Comparison of ENCODE assay signal across 10 cellular contexts in the genomic region with DNA sequence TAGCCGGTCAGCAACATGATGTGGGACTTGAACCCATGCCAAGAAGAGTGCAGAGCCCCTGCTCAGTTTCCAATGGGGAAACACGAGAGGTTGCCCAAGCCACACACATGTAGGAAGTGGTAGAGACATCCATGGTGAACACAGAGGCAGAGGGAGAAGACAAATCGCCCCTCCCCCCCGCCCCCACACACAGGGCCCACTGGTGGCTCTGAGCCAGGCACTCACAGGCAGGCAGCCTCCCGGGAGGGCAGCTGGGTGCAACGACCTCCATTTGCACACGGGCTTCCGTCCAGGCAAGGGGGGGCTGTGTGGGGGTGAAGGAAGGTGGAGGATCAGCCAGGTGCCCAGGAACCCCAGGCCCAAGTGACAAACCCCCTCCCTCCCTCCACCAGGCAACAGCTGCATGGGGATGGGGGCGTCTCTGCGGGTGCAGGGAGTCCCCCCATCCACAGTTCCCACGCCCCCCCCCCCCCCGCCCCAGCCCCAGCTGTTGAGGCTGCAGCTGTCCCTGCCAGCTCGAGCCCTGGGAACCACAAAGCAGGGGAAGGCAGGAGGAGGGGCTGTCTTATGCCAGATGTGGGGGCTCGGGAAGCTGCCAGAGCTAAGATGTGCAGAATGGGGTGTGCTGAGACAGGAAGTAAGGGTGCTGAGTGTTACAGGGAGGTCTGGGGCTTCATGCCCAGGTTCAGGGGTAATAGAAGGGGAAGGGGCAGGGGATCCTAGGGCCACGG. TPM values are rescaled to one million over a fixed set of nuclear protein-coding genes. Genes with fewer than 3 reads are reported as not detected.
DNase-seq lines count a peak whose midpoint lies in the region; ATAC-seq, FAIRE-seq and TF ChIP-seq lines count a peak whose summit lies in the region.
"Had no signal": no experiment of that assay in that cellular context is flagged by ENCODE, and none has a peak within 500 bp of the region (broad histone marks: within the 10 kb centered on the region; RNA-seq: fewer than 3 reads in every experiment).

No MANE protein-coding gene starts in this region.

- H3K27me3 ChIP-seq in GM23248 (replicated peaks; ENCODE audit: insufficient read depth) (no peaks in the 10 kb centered on the region), Panc1 (ENCODE audit: control insufficient read depth, insufficient read depth, low read length) (no peaks in the 10 kb centered on the region)

- POLR2A ChIA-PET in A549 (lab: Yijun Ruan, JAX), result no interaction called here
- POLR2A ChIA-PET in Panc1 (lab: Charles Lee), result no interaction called here

- CTCF ChIA-PET in A549 (lab: Yijun Ruan, JAX) (interaction anchor here (0.9 to 1.6 kb wide), 3 partner anchors 20 to 57 kb away, joined by 3 to 7 read pairs (median 3); no protein-coding TSS in a partner anchor), Panc1 (lab: Charles Lee) (no interaction called here)

- 0 out of 6 replicates have a peak overlapping the region, but pooled peaks of 1 of the 2 experiments have one; percentile 36 for H3K27ac ChIP-seq in A549
- H3K27ac ChIP-seq in GM23248, result no peak overlapping the region
- H3K27ac ChIP-seq in Panc1 (ENCODE audit: low read length), result no peak overlapping the region
- H3K27ac ChIP-seq in kidney (ENCODE audit: low read depth in 2 of 2, low read length in 2 of 2), result peak overlapping the region; percentile 81 to 83
- H3K27ac ChIP-seq: colonic mucosa had no signal

- DNase-seq in A549 (ENCODE audit: low read depth in 1 of 2, low spot score in 1 of 2) (no peak), GM23248 (peak; percentile 37), Panc1 (ENCODE audit: low read depth, low spot score) (no peak), kidney (no peak), kidney tubule cell (ENCODE audit: low spot score) (no peak), AG08395 (ENCODE audit: low spot score) (no peak), GM03348 (ENCODE audit: low spot score) (no peak)
- DNase-seq: COR-L47 had no signal

- no peak for FAIRE-seq in A549 (lab: Jason Lieb, UNC)
- FAIRE-seq in kidney (lab: Jason Lieb, UNC), result no peak

- TF ChIP-seq RAD21 in A549 (conservative IDR thresholded peaks at IDR 0.05 in 1 of 2, IDR thresholded peaks at IDR 0.05 in 1 of 2), result no peak

- H3K9me2 ChIP-seq in GM23248 (ENCODE audit: insufficient read depth), result no peaks in the 10 kb centered on the region

- H3K36me3 ChIP-seq in GM23248 (ENCODE audit: low read depth) (no peaks in the 10 kb centered on the region), Panc1 (ENCODE audit: control insufficient read depth, insufficient read depth, low read length) (no peaks in the 10 kb centered on the region), kidney (ENCODE audit: control insufficient read depth in 1 of 2, insufficient read depth in 2 of 2, low read length in 2 of 2) (no peaks in the 10 kb centered on the region)
- H3K36me3 ChIP-seq: colonic mucosa had no signal

- in situ Hi-C loops in GM23248 (cut with MboI), result no loop called here
- in situ Hi-C loops in Panc1 (cut with HindIII; ENCODE audit: low pct_unique_long_range_greater_than_20kb, low sequenced_read_pairs), result no loop called here

- TF ChIP-seq EP300 in A549 (IDR thresholded peaks at IDR 0.05), result no peak

- H3F3A ChIP-seq in GM23248 (ENCODE audit: insufficient read depth), result peaks cover 25% of the 10 kb centered on the region

- no TSS peak for BruUV-seq in Panc1 (replicated peaks; lab: Mats Ljungman, UMichigan)

- no peaks in the 10 kb centered on the region for H3K9me3 ChIP-seq in A549
- no peaks in the 10 kb centered on the region for H3K9me3 ChIP-seq in GM23248 (ENCODE audit: low read depth)
- H3K9me3 ChIP-seq in Panc1 (ENCODE audit: control insufficient read depth, insufficient read depth, low read depth, low read length), result no peaks in the 10 kb centered on the region
- H3K9me3 ChIP-seq in kidney (ENCODE audit: control insufficient read depth in 1 of 2, low read length in 2 of 2), result no peaks in the 10 kb centered on the region
- H3K9me3 ChIP-seq: colonic mucosa had no signal

- peak overlapping the region; percentile 47 for H3K4me2 ChIP-seq in A549
- H3K4me2 ChIP-seq in GM23248 (ENCODE audit: unreplicated experiment), result no peak overlapping the region

- intact Hi-C loops in Panc1 (cut with micrococcal nuclease; ENCODE audit: unreplicated experiment), result no loop called here
- intact Hi-C loops in kidney (cut with DNase I), result no loop called here

- TF ChIP-seq POLR2A in A549 (IDR thresholded peaks at IDR 0.05; ENCODE audit: low read length), result no peak

- no peaks in the 10 kb centered on the region for H4K20me1 ChIP-seq in GM23248 (ENCODE audit: insufficient read depth)

- H2AFZ ChIP-seq in GM23248, result no peak overlapping the region

- H3K4me3 ChIP-seq in A549 (no peak overlapping the region), GM23248 (no peak overlapping the region), Panc1 (ENCODE audit: low read depth in 2 of 2, low read length in 2 of 2) (no peak overlapping the region), kidney (ENCODE audit: low read length in 2 of 2) (no peak overlapping the region)
- H3K4me3 ChIP-seq: colonic mucosa had no signal

- H3K9ac ChIP-seq in GM23248 (no peak overlapping the region), kidney (ENCODE audit: low read length in 2 of 2) (no peak overlapping the region)

- 29% methylated on average over 3 of the region's 15 CpGs for WGBS in A549 (ENCODE audit: missing lambda C conversion rate)
- 15 to 18% methylated on average over 11 to 13 of the region's 15 CpGs for WGBS in GM23248 (ENCODE audit: low coverage in 1 of 2, low lambda C conversion rate in 2 of 2, missing lambda C conversion rate in 2 of 2), 2 experiments

- TF ChIP-seq CTCF in A549 (IDR thresholded peaks at IDR 0.05) (no peak), Panc1 (IDR thresholded peaks at IDR 0.05) (no peak), kidney (IDR thresholded peaks at IDR 0.05; ENCODE audit: borderline replicate concordance, extremely low read depth, insufficient read depth) (no peak)

- ATAC-seq in A549, result peak in 1 of 2 experiments; percentile 10; a peak in 2 of 6 replicates
- 0 out of 2 replicates have a peak, but pooled peaks have one; percentile 4 for ATAC-seq in Panc1
- no peak for ATAC-seq in GM21515 (IDR thresholded peaks at IDR 0.05; ENCODE audit: unreplicated experiment)

- H3K4me1 ChIP-seq in A549, result peaks cover 18% of the 10 kb centered on the region
- H3K4me1 ChIP-seq in GM23248 (ENCODE audit: insufficient read depth), result peaks cover 7% of the 10 kb centered on the region
- H3K4me1 ChIP-seq in Panc1 (ENCODE audit: control insufficient read depth, insufficient read depth, low read length), result no peaks in the 10 kb centered on the region
- H3K4me1 ChIP-seq in kidney (ENCODE audit: control insufficient read depth in 1 of 2, insufficient read depth in 1 of 2, low read depth in 1 of 2, low read length in 2 of 2), result peaks cover 0 to 18% of the 10 kb centered on the region in 2 donors
- H3K4me1 ChIP-seq: colonic mucosa had no signal

- H3K79me2 ChIP-seq in GM23248 (ENCODE audit: insufficient read depth), result peaks cover 20% of the 10 kb centered on the region; the same call in 1 of the 2 replicates

TF ChIP-seq in A549, 52 proteins besides CTCF, POLR2A, EP300 and RAD21 (continues in another document):
- TF ChIP-seq, protein P1, sequence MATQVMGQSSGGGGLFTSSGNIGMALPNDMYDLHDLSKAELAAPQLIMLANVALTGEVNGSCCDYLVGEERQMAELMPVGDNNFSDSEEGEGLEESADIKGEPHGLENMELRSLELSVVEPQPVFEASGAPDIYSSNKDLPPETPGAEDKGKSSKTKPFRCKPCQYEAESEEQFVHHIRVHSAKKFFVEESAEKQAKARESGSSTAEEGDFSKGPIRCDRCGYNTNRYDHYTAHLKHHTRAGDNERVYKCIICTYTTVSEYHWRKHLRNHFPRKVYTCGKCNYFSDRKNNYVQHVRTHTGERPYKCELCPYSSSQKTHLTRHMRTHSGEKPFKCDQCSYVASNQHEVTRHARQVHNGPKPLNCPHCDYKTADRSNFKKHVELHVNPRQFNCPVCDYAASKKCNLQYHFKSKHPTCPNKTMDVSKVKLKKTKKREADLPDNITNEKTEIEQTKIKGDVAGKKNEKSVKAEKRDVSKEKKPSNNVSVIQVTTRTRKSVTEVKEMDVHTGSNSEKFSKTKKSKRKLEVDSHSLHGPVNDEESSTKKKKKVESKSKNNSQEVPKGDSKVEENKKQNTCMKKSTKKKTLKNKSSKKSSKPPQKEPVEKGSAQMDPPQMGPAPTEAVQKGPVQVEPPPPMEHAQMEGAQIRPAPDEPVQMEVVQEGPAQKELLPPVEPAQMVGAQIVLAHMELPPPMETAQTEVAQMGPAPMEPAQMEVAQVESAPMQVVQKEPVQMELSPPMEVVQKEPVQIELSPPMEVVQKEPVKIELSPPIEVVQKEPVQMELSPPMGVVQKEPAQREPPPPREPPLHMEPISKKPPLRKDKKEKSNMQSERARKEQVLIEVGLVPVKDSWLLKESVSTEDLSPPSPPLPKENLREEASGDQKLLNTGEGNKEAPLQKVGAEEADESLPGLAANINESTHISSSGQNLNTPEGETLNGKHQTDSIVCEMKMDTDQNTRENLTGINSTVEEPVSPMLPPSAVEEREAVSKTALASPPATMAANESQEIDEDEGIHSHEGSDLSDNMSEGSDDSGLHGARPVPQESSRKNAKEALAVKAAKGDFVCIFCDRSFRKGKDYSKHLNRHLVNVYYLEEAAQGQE (IDR thresholded peaks at IDR 0.05), result no peak
- no peak for TF ChIP-seq RARB (CRISPR knock-in tag; IDR thresholded peaks at IDR 0.05)
- TF ChIP-seq FOSB (CRISPR knock-in tag; IDR thresholded peaks at IDR 0.05), result no peak

RNA-seq across cellular contexts. Expression of gene NOTCH3, which starts 3.4 kb away (rescaled TPM):
- polyA plus RNA-seq in A549 (2011; rRNA removed), result 14.7 and 21.3 TPM in 2 replicates
- 10.3 and 14.2 TPM in 2 replicates for polyA plus RNA-seq in A549 (2012; cell fraction: cytosol; rRNA removed)
- 21.9 and 40.9 TPM in 2 replicates for polyA plus RNA-seq in A549 (2012; cell fraction: nucleus; rRNA removed)
- polyA plus RNA-seq in A549 (2017; fragmentation: RNase III; extraction: RNeasy Plus Mini Kit Qiagen cat#74134 plus additional on column Dnase treatment), result 6.4 to 9.5 TPM (median 6.9 TPM) in 3 replicates
- polyA minus RNA-seq in A549 (2011; rRNA and poly(A)+ RNA removed), result 46.6 and 49.9 TPM in 2 replicates
- total RNA-seq in GM23248 (2014; rRNA removed; shearing (Covaris generic)), result 66.1 and 66.9 TPM in 2 replicates
- polyA plus RNA-seq in GM23248 (2016; fragmentation: Nextera tagmentation; extraction: Ambion mirVana), result 15.4 and 16.0 TPM in 2 replicates
- total RNA-seq in Panc1 (2021; ENCODE audit: unreplicated experiment), result 5.3 TPM
- polyA plus RNA-seq in Panc1 (2012; ENCODE audit: insufficient read length), result 20.8 TPM
- 92.3 TPM for total RNA-seq in kidney
- polyA plus RNA-seq in kidney (ENCODE audit: insufficient read depth, low read depth, low replicate concordance), result 15.1 TPM

RNA-seq across cellular contexts. Expression of gene EPHX3, which starts 34.8 kb away (rescaled TPM):
- polyA plus RNA-seq in A549 (2011; rRNA removed) (0.12 and 0.29 TPM in 2 replicates), A549 (2017; fragmentation: RNase III; extraction: RNeasy Plus Mini Kit Qiagen cat#74134 plus additional on column Dnase treatment) (0.05 to 0.08 TPM (median 0.08 TPM) in 3 replicates), GM23248 (2016; fragmentation: Nextera tagmentation; extraction: Ambion mirVana) (not detected in 2 replicates), kidney (ENCODE audit: insufficient read depth, low read depth, low replicate concordance) (3.5 TPM)
- 0.21 and 0.22 TPM in 2 replicates for polyA plus RNA-seq in A549 (2012; cell fraction: cytosol; rRNA removed)
- 1.5 and 1.7 TPM in 2 replicates for polyA plus RNA-seq in A549 (2012; cell fraction: nucleus; rRNA removed)
- polyA minus RNA-seq in A549 (2011; rRNA and poly(A)+ RNA removed), result 0.29 and 0.91 TPM in 2 replicates
- not detected in 2 replicates for total RNA-seq in GM23248 (2014; rRNA removed; shearing (Covaris generic))
- total RNA-seq in Panc1 (2021; ENCODE audit: unreplicated experiment) (0.31 TPM), kidney (2.0 TPM)
- 0.17 TPM for polyA plus RNA-seq in Panc1 (2012; ENCODE audit: insufficient read length)

Comparison
In these comparisons a context has a peak if more than half of its experiments do, and no peak if none do; other contexts are left out.
1. H3K27ac ChIP-seq: peak in kidney (2 of 2); none in GM23248 (single experiment) and Panc1 (single experiment).
2. RNA of gene NOTCH3, which starts 3.4 kb away (total RNA-seq): 92.3 TPM in kidney (single experiment) and 66.1 to 66.9 TPM in GM23248; 5.3 TPM in Panc1 (single experiment); every median in the first group is over 10 times any median in the second.